Comparison of ENCODE assay signal across 8 cellular contexts in the genomic region with DNA sequence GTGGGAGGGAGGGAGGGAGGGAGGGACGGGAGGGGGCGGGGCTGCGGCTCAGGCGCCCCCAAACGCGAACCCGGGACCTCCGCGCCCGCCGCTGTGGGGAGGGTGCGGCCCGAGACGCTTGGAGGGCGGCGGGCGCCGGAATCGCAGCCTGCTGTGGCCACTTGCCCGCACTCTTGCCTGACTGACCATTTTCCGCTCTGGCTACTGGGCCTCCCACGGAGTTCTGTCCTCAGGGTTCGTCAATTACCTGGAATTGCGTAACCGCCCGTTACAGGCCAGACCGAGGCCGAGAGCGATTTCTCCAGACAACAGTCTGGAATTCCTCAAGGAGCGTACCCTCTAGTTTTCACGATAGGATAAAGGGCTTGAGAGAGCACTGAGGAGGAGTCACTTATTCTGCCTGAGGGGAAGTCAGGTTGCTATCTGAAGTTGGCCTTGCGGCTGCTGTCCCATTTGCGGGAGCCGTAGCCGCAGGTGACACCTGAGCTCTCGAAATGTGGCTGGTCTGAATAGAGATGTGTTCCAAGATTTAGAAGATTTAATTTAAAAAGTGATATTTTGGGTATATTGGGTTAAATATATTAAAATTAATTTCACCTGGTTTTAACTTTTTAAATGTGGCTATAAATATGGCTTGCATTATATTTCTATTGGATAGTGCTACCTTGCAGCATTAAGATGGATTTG. TPM values are rescaled to one million over a fixed set of nuclear protein-coding genes. Genes with fewer than 3 reads are reported as not detected.
DNase-seq lines count a peak whose midpoint lies in the region; ATAC-seq, FAIRE-seq and TF ChIP-seq lines count a peak whose summit lies in the region.

No MANE protein-coding gene starts in this region.

- H4K20me1 ChIP-seq in keratinocyte (ENCODE audit: control insufficient read depth, extremely low read depth, insufficient read depth, low read length): no peaks in the 10 kb centered on the region

- peak overlapping the region; percentile 94 for H2AFZ ChIP-seq in keratinocyte (ENCODE audit: control insufficient read depth, low read length)

- TF ChIP-seq CTCF in A673 (conservative IDR thresholded peaks at IDR 0.05; ENCODE audit: low read depth, low read length): no peak
- no peak for TF ChIP-seq CTCF in GM12865 (IDR thresholded peaks at IDR 0.05; ENCODE audit: insufficient read depth, low read depth, low read length, missing control alignments)
- no peak for TF ChIP-seq CTCF in brain microvascular endothelial cell (IDR thresholded peaks at IDR 0.05; ENCODE audit: low read depth, low read length, missing control alignments)
- TF ChIP-seq CTCF in keratinocyte (optimal IDR thresholded peaks at IDR 0.05 in 1 of 3, IDR thresholded peaks at IDR 0.05 in 1 of 3, conservative IDR thresholded peaks at IDR 0.05 in 1 of 3; ENCODE audit: extremely low read depth in 1 of 3, insufficient read depth in 2 of 3, low read length in 3 of 3): no peak

- peak overlapping the region; percentile 72 for H3K4me2 ChIP-seq in keratinocyte (ENCODE audit: control insufficient read depth, extremely low read depth, insufficient read depth, low read depth, low read length)

- intact Hi-C loops in A673 (cut with micrococcal nuclease; ENCODE audit: unreplicated experiment): no loop called here

- H3K79me2 ChIP-seq in keratinocyte (ENCODE audit: control insufficient read depth, insufficient read depth, low read length): no peaks in the 10 kb centered on the region

- H3K9ac ChIP-seq in keratinocyte (ENCODE audit: control insufficient read depth, extremely low read depth, insufficient read depth, low read length): peak overlapping the region; percentile 85

- no TSS peak for BruUV-seq in A673 (replicated peaks; lab: Mats Ljungman, UMichigan)

- H3K36me3 Mint-ChIP-seq in stimulated activated memory B cell treated with anti-CD40 and anti-IgM and Interleukin-4, amounts not matched to agents 10 μg/mL and 1 μg/mL and 100 μg/mL, for 72 hours: peaks cover 16% of the 10 kb centered on the region

- H3K4me3 Mint-ChIP-seq in stimulated activated memory B cell treated with anti-CD40 and anti-IgM and Interleukin-4, amounts not matched to agents 10 μg/mL and 1 μg/mL and 100 μg/mL, for 72 hours: peak overlapping the region; percentile 85

- CTCF ChIA-PET in A673 (lab: Charles Lee): no interaction called here

- H3K4me3 ChIP-seq in A673 (ENCODE audit: low read depth, low read length, poor library complexity, severe bottlenecking) (peak overlapping the region; percentile 78), GM12865 (ENCODE audit: low read depth, low read length) (peak overlapping the region; percentile 93), brain microvascular endothelial cell (ENCODE audit: low read depth, low read length) (peak overlapping the region; percentile 75), keratinocyte (ENCODE audit: control insufficient read depth in 2 of 3, extremely low read depth in 1 of 3, insufficient read depth in 2 of 3, low read depth in 1 of 3, low read length in 3 of 3) (peak overlapping the region; percentile 58 to 89 (median 68))

- no peaks in the 10 kb centered on the region for H3K27me3 Mint-ChIP-seq in stimulated activated memory B cell treated with anti-CD40 and anti-IgM and Interleukin-4, amounts not matched to agents 10 μg/mL and 1 μg/mL and 100 μg/mL, for 72 hours

- peak; percentile 50 for ATAC-seq in HG02973 (IDR thresholded peaks at IDR 0.05; ENCODE audit: unreplicated experiment)
- ATAC-seq in stimulated activated memory B cell treated with anti-CD40 and anti-IgM and Interleukin-4, amounts not matched to agents 10 μg/mL and 1 μg/mL and 100 μg/mL, for 72 hours: peak; percentile 5

- H3K4me1 Mint-ChIP-seq in stimulated activated memory B cell treated with anti-CD40 and anti-IgM and Interleukin-4, amounts not matched to agents 10 μg/mL and 1 μg/mL and 100 μg/mL, for 72 hours: peaks cover 19% of the 10 kb centered on the region

- FAIRE-seq in keratinocyte (lab: Jason Lieb, UNC): no peak

- H3K4me1 ChIP-seq in A673 (ENCODE audit: insufficient read depth, low read length, poor library complexity, severe bottlenecking): peaks cover 8% of the 10 kb centered on the region
- peaks cover 17% of the 10 kb centered on the region for H3K4me1 ChIP-seq in keratinocyte (ENCODE audit: control insufficient read depth, extremely low read depth, insufficient read depth, low read length)

- H3K9me3 Mint-ChIP-seq in stimulated activated memory B cell treated with anti-CD40 and anti-IgM and Interleukin-4, amounts not matched to agents 10 μg/mL and 1 μg/mL and 100 μg/mL, for 72 hours: no peaks in the 10 kb centered on the region

- peak overlapping the region; percentile 35 for H3K27ac Mint-ChIP-seq in stimulated activated memory B cell treated with anti-CD40 and anti-IgM and Interleukin-4, amounts not matched to agents 10 μg/mL and 1 μg/mL and 100 μg/mL, for 72 hours

- no peaks in the 10 kb centered on the region for H3K36me3 ChIP-seq in A673 (ENCODE audit: insufficient read depth, low read length, poor library complexity, severe bottlenecking)
- H3K36me3 ChIP-seq in brain microvascular endothelial cell (replicated peaks): no peaks in the 10 kb centered on the region
- peaks cover 0 to 8% of the 10 kb centered on the region in 2 experiments for H3K36me3 ChIP-seq in keratinocyte (ENCODE audit: control insufficient read depth in 2 of 2, extremely low read depth in 1 of 2, insufficient read depth in 2 of 2, low read length in 2 of 2)

- POLR2A ChIA-PET in A673 (lab: Charles Lee; ENCODE audit: low non-redundant PET): no interaction called here

- H3K9me3 ChIP-seq in A673 (ENCODE audit: low read depth, low read length, poor library complexity, severe bottlenecking): no peaks in the 10 kb centered on the region
- H3K9me3 ChIP-seq in keratinocyte (ENCODE audit: control insufficient read depth, low read depth, low read length): no peaks in the 10 kb centered on the region

- no peaks in the 10 kb centered on the region for H3K9me1 ChIP-seq in keratinocyte (ENCODE audit: control insufficient read depth, extremely low read depth, insufficient read depth, low read length)

- dilution Hi-C loops in keratinocyte (cut with MboI; ENCODE audit: extremely low pct_ligation_motif_present, low sequenced_read_pairs): no loop called here

- H3K27ac ChIP-seq in A673 (ENCODE audit: low read depth, low read length, poor library complexity, severe bottlenecking) (peak overlapping the region; percentile 67), brain microvascular endothelial cell (peak overlapping the region; percentile 47), keratinocyte (ENCODE audit: control insufficient read depth, insufficient read depth, low read length) (peak overlapping the region; percentile 58)

- H3K27me3 ChIP-seq in A673 (replicated peaks; ENCODE audit: insufficient read depth, low read depth, low read length, poor library complexity): no peaks in the 10 kb centered on the region
- H3K27me3 ChIP-seq in brain microvascular endothelial cell (replicated peaks): no peaks in the 10 kb centered on the region
- H3K27me3 ChIP-seq in keratinocyte (ENCODE audit: control insufficient read depth, extremely low read depth, insufficient read depth, low read length): no peaks in the 10 kb centered on the region

- DNase-seq in A673 (ENCODE audit: low spot score) (peak; percentile 44), GM12865 (ENCODE audit: low read depth) (no peak), NCI-H69 (lab: John Stamatoyannopoulos, UW) (peak; percentile 90), brain microvascular endothelial cell (peak; percentile 66), keratinocyte (ENCODE audit: low read depth, low spot score) (no peak), COLO829 (ENCODE audit: low spot score) (no peak)

- in situ Hi-C loops in brain microvascular endothelial cell (cut with HindIII; ENCODE audit: low pct_ligation_motif_present, low sequenced_read_pairs): no loop called here

RNA-seq across cellular contexts. Expression of a gene that starts 0.4 kb away (rescaled TPM):
- total RNA-seq in A673 (2021): 9.9 and 13.7 TPM in 2 replicates
- polyA plus RNA-seq in keratinocyte: 4.1 to 6.4 TPM (median 4.5 TPM) in 3 replicates
- 2.2 TPM for polyA plus RNA-seq in keratinocyte (2011; ENCODE audit: low read depth)
- 3.2 and 3.5 TPM in 2 replicates for polyA plus RNA-seq in keratinocyte (2011; cell fraction: cytosol; rRNA removed)
- polyA plus RNA-seq in keratinocyte (2011; cell fraction: nucleus; rRNA removed): 8.4 and 9.6 TPM in 2 replicates
- 1.5 and 4.1 TPM in 2 replicates for polyA plus RNA-seq in keratinocyte (2012; ENCODE audit: low replicate concordance)
- 4.1 to 8.1 TPM (median 7.9 TPM) in 3 replicates for polyA minus RNA-seq in keratinocyte
- polyA minus RNA-seq in keratinocyte (2011; cell fraction: cytosol; rRNA and poly(A)+ RNA removed): 2.9 TPM
- 3.5 and 4.3 TPM in 2 replicates for polyA minus RNA-seq in keratinocyte (2011; cell fraction: nucleus; rRNA and poly(A)+ RNA removed)

Comparison
In these comparisons a context has a peak if more than half of its experiments do, and no peak if none do; other contexts are left out.
1. DNase-seq: peak in A673 (single experiment), NCI-H69 (single experiment) and brain microvascular endothelial cell (single experiment); none in GM12865 (single experiment), keratinocyte (single experiment) and COLO829 (single experiment).
2. Peak in every context shown above with its lines, with median percentiles within 50 percentile points of each other: H3K27ac ChIP-seq and H3K4me3 ChIP-seq.